18 cellular contexts compared by ENCODE assay signal in genomic region chr13:40480915-40481525, GRCh38.
A peak's percentile ranks its signal among the peaks of the same experiment; 100 is the strongest.
DNase-seq lines count a peak whose midpoint lies in the region; ATAC-seq and TF ChIP-seq lines count a peak whose summit lies in the region.
"Had no signal": no experiment of that assay in that cellular context is flagged by ENCODE, and none has a peak within 500 bp of the region (broad histone marks: within the 10 kb centered on the region; RNA-seq: fewer than 3 reads in every experiment).

No MANE protein-coding gene starts in this region.

- H3K79me2 ChIP-seq in DOHH2 (ENCODE audit: control insufficient read depth, low read length) = peaks cover 62% of the 10 kb centered on the region

- DNase-seq in CD4-positive, CD25-positive, alpha-beta regulatory T cell = peak in 1 of 3 donors; percentile 30
- peak; percentile 39 for DNase-seq in activated naive CD8-positive, alpha-beta T cell treated with anti-CD3 and anti-CD28 coated beads, Interleukin-2, amount 10 ng/mL, durations not matched to agents 7 days and 5 days
- no peak for DNase-seq in nephron progenitor cell
- DNase-seq in SIG-M5 (lab: John Stamatoyannopoulos, UW) = no peak
- DNase-seq in upper lobe of right lung = no peak
- DNase-seq: activated CD8-positive, alpha-beta memory T cell treated with anti-CD3 and anti-CD28 coated beads, Interleukin-2, amount 10 ng/mL, durations not matched to agents 7 days and 5 days; activated gamma-delta T cell treated with Interleukin-2 at 50 U/mL for 16 hours; dorsolateral prefrontal cortex; NCI-H1092; NCI-H2107; NCI-H510A treated with DMSO at 0.1 percent for 48 hours; Right ventricle myocardium superior; stimulated activated CD4-positive, alpha-beta T cell treated with anti-CD3 and anti-CD28 coated beads, Interleukin-1b, Interleukin-23, amount 100 ng/mL, for 48 hours had no signal

- no peaks in the 10 kb centered on the region for H4K20me1 ChIP-seq in DOHH2 (ENCODE audit: control insufficient read depth, insufficient read depth, low read depth, low read length)

- H3K27ac Mint-ChIP-seq in CD4-positive, CD25-positive, alpha-beta regulatory T cell = peak overlapping the region; percentile 90 to 98 (median 97)
- H3K27ac Mint-ChIP-seq in activated naive CD8-positive, alpha-beta T cell treated with anti-CD3 and anti-CD28 coated beads, Interleukin-2, amount 10 ng/mL, durations not matched to agents 7 days and 5 days = peak overlapping the region; percentile 78
- H3K27ac Mint-ChIP-seq in nephron progenitor cell = peak overlapping the region; percentile 70
- H3K27ac Mint-ChIP-seq: activated CD8-positive, alpha-beta memory T cell treated with anti-CD3 and anti-CD28 coated beads, Interleukin-2, amount 10 ng/mL, durations not matched to agents 7 days and 5 days; WTC11 had no signal

- no peak overlapping the region for H3K27ac ChIP-seq in CD4-positive, CD25-positive, alpha-beta regulatory T cell (ENCODE audit: insufficient read depth, low read length, poor library complexity, severe bottlenecking)
- H3K27ac ChIP-seq in DOHH2 (ENCODE audit: low read depth, low read length) (peak overlapping the region; percentile 99), upper lobe of right lung (no peak overlapping the region)

- no peaks in the 10 kb centered on the region for H3K9me2 ChIP-seq in DOHH2 (replicated peaks; ENCODE audit: control insufficient read depth, low read length)

- H3K4me3 ChIP-seq in CD4-positive, CD25-positive, alpha-beta regulatory T cell (ENCODE audit: low read depth, low read length) = no peak overlapping the region
- H3K4me3 ChIP-seq in DOHH2 (ENCODE audit: low read length) (peak overlapping the region; percentile 77), upper lobe of right lung (no peak overlapping the region)
- H3K4me3 ChIP-seq: dorsolateral prefrontal cortex, ovary had no signal

- H3K4me3 Mint-ChIP-seq in CD4-positive, CD25-positive, alpha-beta regulatory T cell = peak overlapping the region; percentile 1 to 87 (median 58)
- peak overlapping the region; percentile 58 for H3K4me3 Mint-ChIP-seq in activated naive CD8-positive, alpha-beta T cell treated with anti-CD3 and anti-CD28 coated beads, Interleukin-2, amount 10 ng/mL, durations not matched to agents 7 days and 5 days
- H3K4me3 Mint-ChIP-seq in nephron progenitor cell = no peak overlapping the region
- H3K4me3 Mint-ChIP-seq: activated CD8-positive, alpha-beta memory T cell treated with anti-CD3 and anti-CD28 coated beads, Interleukin-2, amount 10 ng/mL, durations not matched to agents 7 days and 5 days; WTC11 had no signal

- intact Hi-C loops in upper lobe of right lung (cut with DNase I) = no loop called here

- H3K27me3 Mint-ChIP-seq in CD4-positive, CD25-positive, alpha-beta regulatory T cell = no peaks in the 10 kb centered on the region
- no peaks in the 10 kb centered on the region for H3K27me3 Mint-ChIP-seq in activated naive CD8-positive, alpha-beta T cell treated with anti-CD3 and anti-CD28 coated beads, Interleukin-2, amount 10 ng/mL, durations not matched to agents 7 days and 5 days
- peaks cover 9% of the 10 kb centered on the region for H3K27me3 Mint-ChIP-seq in nephron progenitor cell (ENCODE audit: low read depth, poor library complexity)
- H3K27me3 Mint-ChIP-seq: activated CD8-positive, alpha-beta memory T cell treated with anti-CD3 and anti-CD28 coated beads, Interleukin-2, amount 10 ng/mL, durations not matched to agents 7 days and 5 days had no signal

- peak overlapping the region; percentile 98 for H3K4me2 ChIP-seq in DOHH2 (ENCODE audit: low read length)

- TF ChIP-seq CTCF in DOHH2 (IDR thresholded peaks at IDR 0.05; ENCODE audit: low read depth, low read length, poor library complexity, severe bottlenecking) (no peak), nephron progenitor cell (IDR thresholded peaks at IDR 0.05) (no peak), upper lobe of right lung (IDR thresholded peaks at IDR 0.05) (no peak)

- POLR2A ChIA-PET in activated naive CD8-positive, alpha-beta T cell treated with anti-CD3 and anti-CD28 coated beads, Interleukin-2, amount 10 ng/mL, durations not matched to agents 7 days and 5 days (lab: Charles Lee) = interaction anchor here (0.7 to 1.9 kb wide), 5 partner anchors 9 to 184 kb away, joined by 3 to 7 read pairs (median 5); no protein-coding TSS in a partner anchor

- H3K27me3 ChIP-seq in CD4-positive, CD25-positive, alpha-beta regulatory T cell (ENCODE audit: control insufficient read depth, insufficient read depth, low read length) = no peaks in the 10 kb centered on the region
- H3K27me3 ChIP-seq in DOHH2 (ENCODE audit: control insufficient read depth, low read length) (no peaks in the 10 kb centered on the region), upper lobe of right lung (no peaks in the 10 kb centered on the region)
- H3K27me3 ChIP-seq: dorsolateral prefrontal cortex, ovary had no signal

- H3K9me3 ChIP-seq in CD4-positive, CD25-positive, alpha-beta regulatory T cell (ENCODE audit: control insufficient read depth in 2 of 2, low read length in 2 of 2) = no peaks in the 10 kb centered on the region
- H3K9me3 ChIP-seq in DOHH2 (ENCODE audit: control insufficient read depth, insufficient read depth, low read length) = no peaks in the 10 kb centered on the region
- H3K9me3 ChIP-seq in upper lobe of right lung = no peaks in the 10 kb centered on the region
- H3K9me3 ChIP-seq: ovary had no signal

- H3K4me1 Mint-ChIP-seq in CD4-positive, CD25-positive, alpha-beta regulatory T cell = peaks cover 25 to 88% (median 54%) of the 10 kb centered on the region in 4 donors
- H3K4me1 Mint-ChIP-seq in activated naive CD8-positive, alpha-beta T cell treated with anti-CD3 and anti-CD28 coated beads, Interleukin-2, amount 10 ng/mL, durations not matched to agents 7 days and 5 days = peaks cover 39% of the 10 kb centered on the region
- H3K4me1 Mint-ChIP-seq in nephron progenitor cell = peaks cover 50% of the 10 kb centered on the region

- H3F3A ChIP-seq in DOHH2 (ENCODE audit: control insufficient read depth, insufficient read depth) = peaks cover 30% of the 10 kb centered on the region

- H3K9me3 Mint-ChIP-seq in CD4-positive, CD25-positive, alpha-beta regulatory T cell = peaks cover 0 to 2% (median 0%) of the 10 kb centered on the region in 7 donors
- H3K9me3 Mint-ChIP-seq in activated naive CD8-positive, alpha-beta T cell treated with anti-CD3 and anti-CD28 coated beads, Interleukin-2, amount 10 ng/mL, durations not matched to agents 7 days and 5 days = no peaks in the 10 kb centered on the region
- H3K9me3 Mint-ChIP-seq in nephron progenitor cell = no peaks in the 10 kb centered on the region
- H3K9me3 Mint-ChIP-seq: WTC11 had no signal

- no peak for ATAC-seq in CD4-positive, CD25-positive, alpha-beta regulatory T cell (ENCODE audit: low read depth in 2 of 2)
- ATAC-seq in activated naive CD8-positive, alpha-beta T cell treated with anti-CD3 and anti-CD28 coated beads, Interleukin-2, amount 10 ng/mL, durations not matched to agents 7 days and 5 days (ENCODE audit: low read depth) = no peak
- no peak for ATAC-seq in upper lobe of right lung
- no peak for ATAC-seq in GM21825 (IDR thresholded peaks at IDR 0.05; ENCODE audit: unreplicated experiment)
- ATAC-seq: activated CD8-positive, alpha-beta memory T cell treated with anti-CD3 and anti-CD28 coated beads, Interleukin-2, amount 10 ng/mL, durations not matched to agents 7 days and 5 days; esophagus mucosa; WTC11 had no signal

- H3K36me3 ChIP-seq in CD4-positive, CD25-positive, alpha-beta regulatory T cell (ENCODE audit: control insufficient read depth, insufficient read depth, low read length) = no peaks in the 10 kb centered on the region
- H3K36me3 ChIP-seq in DOHH2 (ENCODE audit: control insufficient read depth, low read length) = peaks cover 13% of the 10 kb centered on the region
- no peaks in the 10 kb centered on the region for H3K36me3 ChIP-seq in upper lobe of right lung
- H3K36me3 ChIP-seq: ovary had no signal

- peaks cover 3% of the 10 kb centered on the region for H3K36me3 Mint-ChIP-seq in CD4-positive, CD25-positive, alpha-beta regulatory T cell
- peaks cover 2% of the 10 kb centered on the region for H3K36me3 Mint-ChIP-seq in activated naive CD8-positive, alpha-beta T cell treated with anti-CD3 and anti-CD28 coated beads, Interleukin-2, amount 10 ng/mL, durations not matched to agents 7 days and 5 days
- no peaks in the 10 kb centered on the region for H3K36me3 Mint-ChIP-seq in nephron progenitor cell (ENCODE audit: low read depth)
- H3K36me3 Mint-ChIP-seq: WTC11 had no signal

- H3K4me1 ChIP-seq in CD4-positive, CD25-positive, alpha-beta regulatory T cell (ENCODE audit: control insufficient read depth, insufficient read depth, low read length, poor library complexity, severe bottlenecking) = peaks cover 54% of the 10 kb centered on the region
- H3K4me1 ChIP-seq in DOHH2 (ENCODE audit: control insufficient read depth, low read length) (peaks cover 100% of the 10 kb centered on the region), upper lobe of right lung (peaks cover 9% of the 10 kb centered on the region)
